27 cellular contexts compared by ENCODE assay signal in genomic region chr4:77651820-77652219, GRCh38. TPM values are rescaled to one million over a fixed set of nuclear protein-coding genes. Genes with fewer than 3 reads are reported as not detected.
DNase-seq lines count a peak whose midpoint lies in the region; ATAC-seq, FAIRE-seq and TF ChIP-seq lines count a peak whose summit lies in the region.
"Had no signal": no experiment of that assay in that cellular context is flagged by ENCODE, and none has a peak within 500 bp of the region (broad histone marks: within the 10 kb centered on the region; RNA-seq: fewer than 3 reads in every experiment).

No MANE protein-coding gene starts in this region.

- no peak overlapping the region for H3K9ac ChIP-seq in HepG2 (ENCODE audit: insufficient read depth, low read depth, low read length)

- H3K27ac ChIP-seq in right lobe of liver (peak overlapping the region in 2 of 3 donors; percentile 0 to 36), HepG2 (ENCODE audit: extremely low read length, insufficient read depth, low read length) (no peak overlapping the region), body of pancreas (peak overlapping the region in 2 of 4 donors; percentile 58 to 60), left lung (no peak overlapping the region), tibial nerve (peak overlapping the region in 2 of 4 donors; percentile 13 to 60)
- H3K27ac ChIP-seq: C4-2B had no signal

- CTCF ChIA-PET in HepG2 (lab: Yijun Ruan, JAX; ENCODE audit: low intra/inter-chr PET ratio, low total read pairs): no interaction called here

- POLR2A ChIA-PET in HepG2 (lab: Yijun Ruan, JAX): no interaction called here

- H3K27me3 ChIP-seq in right lobe of liver (no peaks in the 10 kb centered on the region), HepG2 (ENCODE audit: control insufficient read depth in 1 of 2, insufficient read depth in 2 of 2, low read length in 2 of 2) (no peaks in the 10 kb centered on the region), body of pancreas (no peaks in the 10 kb centered on the region), left lung (no peaks in the 10 kb centered on the region), tibial nerve (no peaks in the 10 kb centered on the region)
- H3K27me3 ChIP-seq: MG63 had no signal

- no peak for TF ChIP-seq CTCF in right lobe of liver (IDR thresholded peaks at IDR 0.05)
- no peak for TF ChIP-seq CTCF in HepG2 (CRISPR knock-in tag; IDR thresholded peaks at IDR 0.05)
- no peak for TF ChIP-seq CTCF in body of pancreas (IDR thresholded peaks at IDR 0.05)
- no peak for TF ChIP-seq CTCF in left lung (IDR thresholded peaks at IDR 0.05)
- TF ChIP-seq CTCF in tibial nerve (IDR thresholded peaks at IDR 0.05): no peak

- no peak overlapping the region for H2AFZ ChIP-seq in HepG2 (ENCODE audit: low read length)

- H3K36me3 ChIP-seq in right lobe of liver (no peaks in the 10 kb centered on the region), HepG2 (replicated peaks in 1 of 2; ENCODE audit: control insufficient read depth in 1 of 2, insufficient read depth in 2 of 2, low read length in 2 of 2) (no peaks in the 10 kb centered on the region), body of pancreas (replicated peaks in 1 of 2; ENCODE audit: insufficient read depth in 1 of 2, low read depth in 2 of 2) (no peaks in the 10 kb centered on the region), left lung (no peaks in the 10 kb centered on the region), tibial nerve (no peaks in the 10 kb centered on the region)
- H3K36me3 ChIP-seq: MG63 had no signal

- peaks cover 0 to 30% (median 10%) of the 10 kb centered on the region in 4 donors for H3K4me1 ChIP-seq in right lobe of liver
- no peaks in the 10 kb centered on the region for H3K4me1 ChIP-seq in HepG2 (ENCODE audit: insufficient read depth, low read length)
- peaks cover 43% of the 10 kb centered on the region for H3K4me1 ChIP-seq in body of pancreas
- H3K4me1 ChIP-seq in left lung: peaks cover 0 to 5% of the 10 kb centered on the region in 2 donors
- H3K4me1 ChIP-seq in tibial nerve: peaks cover 0 to 14% (median 3%) of the 10 kb centered on the region in 4 donors

- H3K4me2 ChIP-seq in HepG2 (ENCODE audit: low read depth, low read length): no peak overlapping the region

- FAIRE-seq in HepG2 (lab: Jason Lieb, UNC): no peak
- FAIRE-seq: GM18507 had no signal

- TF ChIP-seq POLR2A in right lobe of liver (IDR thresholded peaks at IDR 0.05) (no peak), HepG2 (IDR thresholded peaks at IDR 0.05; ENCODE audit: insufficient read depth in 1 of 2, low read depth in 2 of 2, low read length in 2 of 2) (no peak), body of pancreas (IDR thresholded peaks at IDR 0.05) (no peak), tibial nerve (IDR thresholded peaks at IDR 0.05) (no peak)

- H3K79me2 ChIP-seq in HepG2 (ENCODE audit: insufficient read depth, low read length): no peaks in the 10 kb centered on the region

- no peaks in the 10 kb centered on the region for H4K20me1 ChIP-seq in HepG2 (ENCODE audit: insufficient read depth, low read length)

- TF ChIP-seq RAD21 in HepG2 (CRISPR knock-in tag; IDR thresholded peaks at IDR 0.05): no peak

- TF ChIP-seq EP300 in HepG2 (IDR thresholded peaks at IDR 0.05; ENCODE audit: low read depth in 2 of 2, low read length in 2 of 2) (no peak), HepG2 (CRISPR knock-in tag; IDR thresholded peaks at IDR 0.05; ENCODE audit: borderline replicate concordance) (no peak), tibial nerve (IDR thresholded peaks at IDR 0.05) (no peak)

- no peak for DNase-seq in right lobe of liver
- no peak for DNase-seq in HepG2 (ENCODE audit: low spot score)
- no peak for DNase-seq in body of pancreas
- DNase-seq in left lung: no peak
- no peak for DNase-seq in mesenteric fat pad (ENCODE audit: low spot score)
- DNase-seq in tibial nerve (ENCODE audit: low spot score in 2 of 2): no peak
- DNase-seq in amygdala (lab: John Stamatoyannopoulos, UW): no peak
- DNase-seq: 8988T; CD8-positive, alpha-beta memory T cell; GDM1; GOT3; MG63; NCI-H1105; NCI-H1694; NCI-H2081; NCI-H2171 treated with DMSO at 0.1 percent for 48 hours; NCI-H524 treated with DMSO at 0.1 percent for 48 hours; NCI-H82; OCI-M1; Right ventricle myocardium superior had no signal

- in situ Hi-C loops in HepG2 (cut with HindIII; ENCODE audit: extremely low pct_ligation_motif_present, low pct_unique_long_range_greater_than_20kb): no loop called here

- H3K4me3 ChIP-seq in right lobe of liver: no peak overlapping the region
- H3K4me3 ChIP-seq in HepG2 (replicated peaks in 1 of 3; ENCODE audit: insufficient read depth in 1 of 3, low read depth in 2 of 3, low read length in 3 of 3): no peak overlapping the region
- no peak overlapping the region for H3K4me3 ChIP-seq in body of pancreas
- H3K4me3 ChIP-seq in left lung: no peak overlapping the region
- no peak overlapping the region for H3K4me3 ChIP-seq in tibial nerve
- H3K4me3 ChIP-seq: MG63 had no signal

- H3K9me3 ChIP-seq in right lobe of liver: no peaks in the 10 kb centered on the region
- H3K9me3 ChIP-seq in HepG2 (ENCODE audit: low read length): peaks cover 3% of the 10 kb centered on the region; the same call in 1 of the 2 replicates
- H3K9me3 ChIP-seq in body of pancreas: no peaks in the 10 kb centered on the region
- H3K9me3 ChIP-seq in left lung: peaks cover 0 to 4% of the 10 kb centered on the region in 2 donors
- H3K9me3 ChIP-seq in tibial nerve: peaks cover 0 to 2% (median 0%) of the 10 kb centered on the region in 4 donors
- H3K9me3 ChIP-seq: MG63 had no signal

- ATAC-seq in right lobe of liver (peak in 3 of 4 donors; percentile 15 to 22 (median 16)), HepG2 (no peak), body of pancreas (peak; percentile 5), left lung (peak; percentile 26), GM21381 (IDR thresholded peaks at IDR 0.05; ENCODE audit: unreplicated experiment) (no peak)
- ATAC-seq: HCT116 had no signal

- no TSS peak for BruUV-seq in HepG2 (replicated peaks; lab: Mats Ljungman, UMichigan)

- intact Hi-C loops in right lobe of liver (cut with DNase I) (no loop called here), HepG2 (cut with micrococcal nuclease; ENCODE audit: unreplicated experiment) (no loop called here), body of pancreas (cut with DNase I) (no loop called here), left lung (cut with DNase I) (no loop called here)

TF ChIP-seq in HepG2, 621 proteins besides CTCF, POLR2A, EP300 and RAD21 (continues in another document):
- TF ChIP-seq ZNF263 (CRISPR knock-in tag; IDR thresholded peaks at IDR 0.05) (no peak), MIER2 (CRISPR knock-in tag; IDR thresholded peaks at IDR 0.05) (no peak), SOX5 (CRISPR knock-in tag; IDR thresholded peaks at IDR 0.05; ENCODE audit: borderline replicate concordance) (no peak), CSRNP2 (CRISPR knock-in tag; conservative IDR thresholded peaks at IDR 0.05; ENCODE audit: low read depth) (no peak), ZBTB42 (CRISPR knock-in tag; IDR thresholded peaks at IDR 0.05) (no peak), ZFP1 (CRISPR knock-in tag; IDR thresholded peaks at IDR 0.05) (no peak), FOXA1 (IDR thresholded peaks at IDR 0.05) (no peak), FOXA1 (CRISPR knock-in tag; IDR thresholded peaks at IDR 0.05) (no peak)

RNA-seq across cellular contexts. Expression of gene CXCL13, which starts 46.2 kb away (rescaled TPM):
- total RNA-seq in right lobe of liver: 100 to 1,000 TPM in 2 of 6 experiments, 10 to 100 TPM in 1, 1 to 10 TPM in 1, under 1 TPM in 1, not detected in 1; 0.18 to 128 (median 62.8) TPM
- total RNA-seq in HepG2 (2016; rRNA removed; fragmentation: Illumina TruSeq; extraction: Trizol): not detected in 2 replicates
- total RNA-seq in HepG2 (2016; cell fraction: cytosol; rRNA removed; fragmentation: Illumina TruSeq; extraction: Trizol; ENCODE audit: low read depth): not detected in 2 replicates
- total RNA-seq in HepG2 (2016; cell fraction: insoluble cytoplasmic fraction; rRNA removed; fragmentation: Illumina TruSeq; extraction: Trizol): not detected in 2 replicates
- not detected in 2 replicates for total RNA-seq in HepG2 (2016; cell fraction: membrane; rRNA removed; fragmentation: Illumina TruSeq; extraction: Trizol)
- not detected in 2 replicates for total RNA-seq in HepG2 (2016; cell fraction: nucleus; rRNA removed; fragmentation: Illumina TruSeq; extraction: Trizol)
- polyA plus RNA-seq in HepG2 (2011; rRNA removed): not detected in 2 replicates
- not detected in 2 replicates for polyA plus RNA-seq in HepG2 (2011; cell fraction: cytosol; rRNA removed)
- not detected in 2 replicates for polyA plus RNA-seq in HepG2 (2011; cell fraction: nucleus; rRNA removed)
- not detected in 2 replicates for polyA plus RNA-seq in HepG2 (2012)
- not detected in 2 replicates for polyA plus RNA-seq in HepG2 (2016; cell fraction: cytosol; fragmentation: Illumina TruSeq; extraction: Trizol; ENCODE audit: low read depth)
- not detected in 2 replicates for polyA plus RNA-seq in HepG2 (2016; cell fraction: insoluble cytoplasmic fraction; fragmentation: Illumina TruSeq; extraction: Trizol; ENCODE audit: low read depth)
- polyA plus RNA-seq in HepG2 (2016; cell fraction: membrane; fragmentation: Illumina TruSeq; extraction: Trizol; ENCODE audit: low read depth): not detected in 2 replicates
- polyA plus RNA-seq in HepG2 (2016; cell fraction: nucleus; fragmentation: Illumina TruSeq; extraction: Trizol; ENCODE audit: insufficient read depth, low read depth): not detected in 2 replicates
- not detected in 2 replicates for polyA minus RNA-seq in HepG2 (2011; rRNA and poly(A)+ RNA removed; ENCODE audit: low replicate concordance)
- polyA minus RNA-seq in HepG2 (2011; cell fraction: cytosol; rRNA and poly(A)+ RNA removed): not detected in 2 replicates
- not detected in 2 replicates for polyA minus RNA-seq in HepG2 (2011; cell fraction: nucleus; rRNA and poly(A)+ RNA removed)
- total RNA-seq in body of pancreas: not detected
- 1 to 10 TPM in 1 of 2 donors, under 1 TPM in 1; 0.92 to 3.5 TPM for total RNA-seq in left lung
- total RNA-seq in mesenteric fat pad: not detected
- total RNA-seq in tibial nerve: 1 to 10 TPM in 1 of 4 donors, under 1 TPM in 2, not detected in 1; 0.42 to 5.9 (median 0.90) TPM
- total RNA-seq: LHCN-M2, Right ventricle myocardium superior, RPMI7951, SK-MEL-5 had no signal

Comparison
In these comparisons a context has a peak if more than half of its experiments do, and no peak if none do; other contexts are left out.
1. ATAC-seq: peak in right lobe of liver (3 of 4), body of pancreas (single experiment) and left lung (single experiment); none in HepG2 (single experiment) and GM21381 (single experiment).
2. H3K27ac ChIP-seq: peak in right lobe of liver (2 of 3); none in HepG2 (single experiment) and left lung (0 of 2).